In genomic region chr3:184011937-184012889, GRCh38 we compare ENCODE assay signal across 19 cellular contexts. TPM values are rescaled to one million over a fixed set of nuclear protein-coding genes. Genes with fewer than 3 reads are reported as not detected.
DNase-seq lines count a peak whose midpoint lies in the region; ATAC-seq, FAIRE-seq and TF ChIP-seq lines count a peak whose summit lies in the region.
"Had no signal": no experiment of that assay in that cellular context is flagged by ENCODE, and none has a peak within 500 bp of the region (broad histone marks: within the 10 kb centered on the region; RNA-seq: fewer than 3 reads in every experiment).

No MANE protein-coding gene starts in this region.

- CTCF ChIA-PET in PC-3 (lab: Charles Lee): no interaction called here

- H3F3A ChIP-seq in PC-3 (ENCODE audit: low read length, unreplicated experiment): no peaks in the 10 kb centered on the region

- H3K4me3 Mint-ChIP-seq in endothelial cell (ENCODE audit: unreplicated experiment): peak overlapping the region; percentile 18
- H3K4me3 Mint-ChIP-seq: CD8-positive, alpha-beta memory T cell had no signal

- H3K4me3 ChIP-seq in PC-3 (ENCODE audit: low read length) (no peak overlapping the region), small intestine (ENCODE audit: low read depth in 1 of 2, low read length in 2 of 2) (no peak overlapping the region)
- H3K4me3 ChIP-seq: BLaER1, HAP-1, SJCRH30 had no signal

- H3K27ac Mint-ChIP-seq in endothelial cell (ENCODE audit: unreplicated experiment): no peak overlapping the region
- H3K27ac Mint-ChIP-seq: CD8-positive, alpha-beta memory T cell had no signal

- WGBS in small intestine, 3 donors: 58 to 80% (median 75%) methylated on average over 6 of the region's 6 CpGs

- H3K36me3 ChIP-seq in PC-3 (ENCODE audit: low read depth, low read length) (peaks cover 25% of the 10 kb centered on the region), small intestine (ENCODE audit: control insufficient read depth in 2 of 2, insufficient read depth in 2 of 2, low read length in 2 of 2) (peaks cover 0 to 2% of the 10 kb centered on the region in 2 donors)

- H2AFZ ChIP-seq in PC-3 (ENCODE audit: low read length): no peak overlapping the region

- peaks cover 13% of the 10 kb centered on the region for H3K36me3 Mint-ChIP-seq in endothelial cell (ENCODE audit: low read depth, unreplicated experiment)

- ATAC-seq in PC-3: no peak

- H3K9ac ChIP-seq in PC-3 (ENCODE audit: low read length): no peak overlapping the region
- H3K9ac ChIP-seq: BLaER1 had no signal

- FAIRE-seq in H54 (lab: Jason Lieb, UNC): peak; percentile 62
- FAIRE-seq in small intestine (lab: Jason Lieb, UNC): no peak
- FAIRE-seq: D721Med had no signal

- H4K20me1 ChIP-seq in PC-3 (ENCODE audit: low read length): no peaks in the 10 kb centered on the region

- H3K9me2 ChIP-seq in PC-3 (replicated peaks; ENCODE audit: low read length): no peaks in the 10 kb centered on the region

- no peaks in the 10 kb centered on the region for H3K9me3 ChIP-seq in PC-3 (ENCODE audit: low read length)
- no peaks in the 10 kb centered on the region for H3K9me3 ChIP-seq in small intestine (ENCODE audit: control insufficient read depth, low read depth)
- H3K9me3 ChIP-seq: BLaER1, HAP-1, SJCRH30 had no signal

- BruUV-seq in PC-3 (replicated peaks; lab: Mats Ljungman, UMichigan): no TSS peak

- no peaks in the 10 kb centered on the region for H3K9me3 Mint-ChIP-seq in endothelial cell (ENCODE audit: unreplicated experiment)
- H3K9me3 Mint-ChIP-seq: CD8-positive, alpha-beta memory T cell had no signal

- no peaks in the 10 kb centered on the region for H3K27me3 ChIP-seq in PC-3 (ENCODE audit: low read length)
- H3K27me3 ChIP-seq in small intestine (ENCODE audit: control insufficient read depth in 2 of 2, insufficient read depth in 2 of 2, low read length in 2 of 2): no peaks in the 10 kb centered on the region
- H3K27me3 ChIP-seq: BLaER1, SJCRH30 had no signal

- DNase-seq in H54 (ENCODE audit: insufficient read length, low spot score) (no peak), PC-3 (peak; percentile 28), endothelial cell (ENCODE audit: low spot score) (no peak), small intestine (peak; percentile 83), NCI-H1930 (lab: John Stamatoyannopoulos, UW) (no peak), ureter (ENCODE audit: low spot score) (no peak)
- no peak for DNase-seq in stimulated activated CD4-positive, alpha-beta T cell treated with anti-CD3 and anti-CD28 coated beads, Interleukin-12 subunit alpha, Interleukin-12 subunit beta, amount 100 ng/mL, for 4 hours
- DNase-seq: CD8-positive, alpha-beta memory T cell; MV-4-11; NCI-H1694 treated with DMSO at 0.1 percent for 48 hours; NCI-H2107; NCI-H2227 treated with DMSO at 0.1 percent for 48 hours; NCI-H510A treated with DMSO at 0.1 percent for 48 hours; NCI-H774; SJCRH30 had no signal

- intact Hi-C loops in PC-3 (cut with micrococcal nuclease): no loop called here

- TF ChIP-seq CTCF in PC-3 (conservative IDR thresholded peaks at IDR 0.05; ENCODE audit: low read depth, low read length) (no peak), endothelial cell (IDR thresholded peaks at IDR 0.05; ENCODE audit: unreplicated experiment) (no peak)

- H3K27ac ChIP-seq in PC-3 (ENCODE audit: low read length) (peak overlapping the region; percentile 54), small intestine (ENCODE audit: low read depth in 1 of 2, low read length in 1 of 2) (no peak overlapping the region)
- H3K27ac ChIP-seq: BLaER1, SJCRH30 had no signal

- peaks cover 19% of the 10 kb centered on the region for H3K4me1 Mint-ChIP-seq in endothelial cell (ENCODE audit: unreplicated experiment)

- no peak overlapping the region for H3K4me2 ChIP-seq in PC-3 (ENCODE audit: low read length)
- H3K4me2 ChIP-seq: BLaER1 had no signal

- peaks cover 54% of the 10 kb centered on the region for H3K4me1 ChIP-seq in PC-3 (ENCODE audit: insufficient read depth, low read length)
- no peaks in the 10 kb centered on the region for H3K4me1 ChIP-seq in small intestine (ENCODE audit: control insufficient read depth in 2 of 2, insufficient read depth in 1 of 2, low read depth in 1 of 2, low read length in 1 of 2)
- H3K4me1 ChIP-seq: SJCRH30 had no signal

- peaks cover 33% of the 10 kb centered on the region for H3K79me2 ChIP-seq in PC-3 (ENCODE audit: low read length)

- peaks cover 8% of the 10 kb centered on the region for H3K27me3 Mint-ChIP-seq in endothelial cell (ENCODE audit: unreplicated experiment)
- H3K27me3 Mint-ChIP-seq: CD8-positive, alpha-beta memory T cell had no signal

- POLR2A ChIA-PET in PC-3 (lab: Charles Lee; ENCODE audit: unreplicated experiment): no interaction called here

- TF ChIP-seq POLR2A in H54 (IDR thresholded peaks at IDR 0.05; ENCODE audit: low read depth, low read length): no peak

RNA-seq across cellular contexts. Expression of gene ABCC5, which starts 5.5 kb away (rescaled TPM):
- 16.1 and 24.9 TPM in 2 replicates for total RNA-seq in PC-3 (2014; rRNA removed)
- 45.9 TPM for total RNA-seq in endothelial cell (ENCODE audit: unreplicated experiment)
- polyA plus RNA-seq in small intestine: 10 to 100 TPM in 2 of 3 donors, 1 to 10 TPM in 1; 9.2 to 64.6 (median 11.6) TPM
- total RNA-seq in ureter: 119 TPM

RNA-seq across cellular contexts. Expression of gene HTR3D, which starts 19.3 kb away (rescaled TPM):
- total RNA-seq in PC-3 (2014; rRNA removed) (not detected in 2 replicates), endothelial cell (ENCODE audit: unreplicated experiment) (not detected), ureter (not detected)
- polyA plus RNA-seq in small intestine: not detected
- total RNA-seq: A673; CD8-positive, alpha-beta memory T cell; SJCRH30 had no signal
- polyA plus RNA-seq: CD8-positive, alpha-beta memory T cell had no signal

RNA-seq across cellular contexts. Expression of gene HTR3C, which starts 40.6 kb away (rescaled TPM):
- total RNA-seq in PC-3 (2014; rRNA removed) (not detected in 2 replicates), endothelial cell (ENCODE audit: unreplicated experiment) (not detected), ureter (not detected)
- under 1 TPM in 2 of 3 donors, not detected in 1; 0.10 to 0.81 TPM for polyA plus RNA-seq in small intestine
- total RNA-seq: A673; CD8-positive, alpha-beta memory T cell; SJCRH30 had no signal
- polyA plus RNA-seq: CD8-positive, alpha-beta memory T cell had no signal

Comparison
In these comparisons a context has a peak if more than half of its experiments do, and no peak if none do; other contexts are left out.
1. DNase-seq: peak in PC-3 (single experiment) and small intestine (single experiment); none in H54 (single experiment), endothelial cell (single experiment), NCI-H1930 (0 of 2), ureter (single experiment) and stimulated activated CD4-positive, alpha-beta T cell treated with anti-CD3 and anti-CD28 coated beads, Interleukin-12 subunit alpha, Interleukin-12 subunit beta, amount 100 ng/mL, for 4 hours (single experiment).